ENCODE assay signal across 26 cellular contexts in the genomic region with DNA sequence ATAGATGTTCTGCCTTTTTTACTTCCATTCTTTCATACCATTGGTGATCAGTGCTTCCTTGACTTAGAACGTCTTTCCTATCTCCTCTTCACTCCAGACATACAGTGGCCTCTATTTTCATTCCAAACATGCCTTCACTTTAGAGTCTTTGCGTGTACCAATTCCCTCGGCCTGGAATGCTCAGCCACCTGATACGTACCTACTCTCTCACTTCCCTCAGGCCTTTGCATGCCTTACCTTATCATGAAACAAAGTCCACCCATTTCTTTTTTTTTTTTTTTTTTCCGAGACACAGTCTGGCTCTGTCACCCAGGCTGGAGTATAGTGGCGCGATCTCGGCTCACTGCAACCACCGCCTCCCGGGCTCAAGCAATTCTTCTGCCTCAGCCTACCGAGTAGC.
"Had no signal": no experiment of that assay in that cellular context is flagged by ENCODE, and none has a peak within 500 bp of the region (broad histone marks: within the 10 kb centered on the region; RNA-seq: fewer than 3 reads in every experiment).

No MANE protein-coding gene starts in this region.

- H3K36me3 Mint-ChIP-seq: mesothelial cell of epicardium, naive B cell, natural killer cell had no signal

- H3K9me3 ChIP-seq: left lung, lower lobe of right lung, ovary, right atrium auricular region, right lobe of liver, stomach, testis, thyroid gland, transverse colon, uterus had no signal

- H3K27me3 Mint-ChIP-seq: naive B cell, progenitor cell of endocrine pancreas had no signal

- H3K9me3 Mint-ChIP-seq: mesothelial cell of epicardium, natural killer cell had no signal

- H3K36me3 ChIP-seq: left lung, lower lobe of right lung, ovary, right atrium auricular region, right lobe of liver, stomach, thyroid gland, transverse colon, uterus had no signal

- H3K4me3 ChIP-seq: left lung, lower lobe of right lung, ovary, right atrium auricular region, right lobe of liver, stomach, testis, thyroid gland, transverse colon, uterus had no signal

- H3K4me3 Mint-ChIP-seq: mesothelial cell of epicardium; nephron progenitor cell; stimulated activated naive B cell treated with anti-CD40 and anti-IgM and Interleukin-4, amounts not matched to agents 10 μg/mL and 1 μg/mL and 100 μg/mL, for 72 hours had no signal

- ATAC-seq: left colon; left lung; lower lobe of right lung; natural killer cell; right lobe of liver; stimulated activated naive B cell treated with anti-CD40 and anti-IgM and Interleukin-4, amounts not matched to agents 10 μg/mL and 1 μg/mL and 100 μg/mL, for 72 hours; stimulated activated naive CD8-positive, alpha-beta T cell treated with anti-CD3 and anti-CD28 coated beads, Interleukin-15, Interleukin-2, amounts not matched to agents 100 U/mL and 50 U/mL, for 24 hours had no signal

- H3K27me3 ChIP-seq: left lung, ovary, right atrium auricular region, right lobe of liver, stomach, testis, thyroid gland, transverse colon, uterus had no signal

- H3K27ac ChIP-seq: left lung, lower lobe of right lung, ovary, right atrium auricular region, right lobe of liver, stomach, testis, thyroid gland, transverse colon, uterus had no signal

- DNase-seq: hippocampal formation; kidney; left colon; left lung; lower lobe of right lung; mammary epithelial cell; mesenchymal stem cell; naive B cell; natural killer cell; nephron progenitor cell; ovary; right lobe of liver; stimulated activated CD4-positive, alpha-beta T cell treated with anti-CD3 and anti-CD28 coated beads, Interleukin-12 subunit alpha, Interleukin-12 subunit beta, amount 100 ng/mL, for 4 hours; stimulated activated CD4-positive, alpha-beta T cell treated with anti-CD3 and anti-CD28 coated beads, Interleukin-15, amount 100 ng/mL, for 24 hours; stimulated activated CD4-positive, alpha-beta T cell treated with anti-CD3 and anti-CD28 coated beads, Interleukin-2, amount 100 ng/mL, for 24 hours; stimulated activated CD4-positive, alpha-beta T cell treated with anti-CD3 and anti-CD28 coated beads, Interleukin-4, amount 100 ng/mL, for 1 hour; stimulated activated naive B cell treated with anti-CD40 and anti-IgM and Interleukin-4, amounts not matched to agents 10 μg/mL and 1 μg/mL and 100 μg/mL, for 72 hours; stimulated activated naive CD8-positive, alpha-beta T cell treated with anti-CD3 and anti-CD28 coated beads, Interleukin-15, Interleukin-2, amounts not matched to agents 100 U/mL and 50 U/mL, for 24 hours; stomach; testis; thyroid gland; transverse colon; uterus had no signal

- H3K27ac Mint-ChIP-seq: mesothelial cell of epicardium; naive B cell; natural killer cell; nephron progenitor cell; progenitor cell of endocrine pancreas; stimulated activated naive B cell treated with anti-CD40 and anti-IgM and Interleukin-4, amounts not matched to agents 10 μg/mL and 1 μg/mL and 100 μg/mL, for 72 hours had no signal

- H3K4me1 ChIP-seq: right lobe of liver, uterus had no signal
